In the genomic region with DNA sequence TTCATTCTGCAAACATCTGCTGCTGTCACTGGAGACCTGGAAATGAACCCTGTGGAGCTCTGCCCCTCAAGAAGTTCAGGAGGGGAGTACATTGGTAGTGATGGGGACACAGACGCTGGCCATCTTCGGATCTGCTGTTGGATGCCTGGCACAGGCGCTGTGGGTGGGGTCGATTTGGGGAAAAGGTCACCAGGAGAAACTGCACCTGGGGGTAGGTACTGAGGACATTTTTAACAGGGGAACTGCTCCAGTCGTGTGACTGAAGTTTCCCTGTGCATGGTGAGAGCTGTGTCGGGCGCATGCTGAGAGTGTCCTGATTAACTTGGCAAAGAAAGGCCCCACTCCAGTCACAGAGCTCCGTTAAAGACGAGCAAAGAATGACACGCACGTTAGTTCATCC, we compare ENCODE assay signal across 28 cellular contexts. TPM values are rescaled to one million over a fixed set of nuclear protein-coding genes. Genes with fewer than 3 reads are reported as not detected.
"Had no signal": no experiment of that assay in that cellular context is flagged by ENCODE, and none has a peak within 500 bp of the region (broad histone marks: within the 10 kb centered on the region; RNA-seq: fewer than 3 reads in every experiment).

No MANE protein-coding gene starts in this region.

- H3K9me3 ChIP-seq: esophagus muscularis mucosa, gastrocnemius medialis, neutrophil, testis, tibial nerve had no signal

- H3K4me3 ChIP-seq: esophagus muscularis mucosa, gastrocnemius medialis, lung, testis, tibial nerve had no signal

- H3K36me3 ChIP-seq: esophagus muscularis mucosa, gastrocnemius medialis, neutrophil, tibial nerve had no signal

- H3K27ac Mint-ChIP-seq: dendritic cell treated with granulocyte-macrophage colony-stimulating factor and Interleukin-4, amounts not matched to agents 40 ng/mL and 50 ng/mL, for 4 days; effector memory CD8-positive, alpha-beta T cell; immature natural killer cell; naive B cell; nephron; stimulated activated naive B cell treated with anti-CD40 and anti-IgM and Interleukin-4, amounts not matched to agents 10 μg/mL and 1 μg/mL and 100 μg/mL, for 72 hours; stimulated activated naive CD8-positive, alpha-beta T cell treated with anti-CD3 and anti-CD28 coated beads, Interleukin-15, amount 100 ng/mL, for 72 hours had no signal

- H3K27me3 ChIP-seq: gastrocnemius medialis, testis, tibial nerve had no signal

- H3K4me3 Mint-ChIP-seq: central memory CD8-positive, alpha-beta T cell; dendritic cell treated with granulocyte-macrophage colony-stimulating factor and Interleukin-4, amounts not matched to agents 40 ng/mL and 50 ng/mL, for 4 days; effector memory CD8-positive, alpha-beta T cell; immature natural killer cell; naive B cell; nephron; stimulated activated naive B cell treated with anti-CD40 and anti-IgM and Interleukin-4, amounts not matched to agents 10 μg/mL and 1 μg/mL and 100 μg/mL, for 72 hours; stimulated activated naive CD8-positive, alpha-beta T cell treated with anti-CD3 and anti-CD28 coated beads, Interleukin-15, amount 100 ng/mL, for 72 hours had no signal

- H3K36me3 Mint-ChIP-seq: immature natural killer cell; naive B cell; stimulated activated naive B cell treated with anti-CD40 and anti-IgM and Interleukin-4, amounts not matched to agents 10 μg/mL and 1 μg/mL and 100 μg/mL, for 72 hours had no signal

- H3K9me3 Mint-ChIP-seq: central memory CD8-positive, alpha-beta T cell; dendritic cell treated with granulocyte-macrophage colony-stimulating factor and Interleukin-4, amounts not matched to agents 40 ng/mL and 50 ng/mL, for 4 days; effector memory CD8-positive, alpha-beta T cell; immature natural killer cell; naive B cell; nephron; stimulated activated naive B cell treated with anti-CD40 and anti-IgM and Interleukin-4, amounts not matched to agents 10 μg/mL and 1 μg/mL and 100 μg/mL, for 72 hours; stimulated activated naive CD8-positive, alpha-beta T cell treated with anti-CD3 and anti-CD28 coated beads, Interleukin-15, amount 100 ng/mL, for 72 hours had no signal

- H3K4me1 ChIP-seq: esophagus muscularis mucosa had no signal

- H3K27me3 Mint-ChIP-seq: central memory CD8-positive, alpha-beta T cell; stimulated activated naive CD8-positive, alpha-beta T cell treated with anti-CD3 and anti-CD28 coated beads, Interleukin-15, amount 100 ng/mL, for 72 hours had no signal

- H3K27ac ChIP-seq: epithelial cell of prostate, esophagus muscularis mucosa, gastrocnemius medialis, neutrophil, testis, tibial nerve had no signal

- DNase-seq: effector memory CD8-positive, alpha-beta T cell; gastrocnemius medialis; immature natural killer cell; left colon; left ventricle myocardium superior; mesenchymal stem cell; midbrain; naive B cell; right cardiac atrium; stimulated activated CD4-positive, alpha-beta T cell treated with anti-CD3 and anti-CD28 coated beads, Interleukin-2, amount 100 ng/mL, for 24 hours; stimulated activated CD4-positive, alpha-beta T cell treated with anti-CD3 and anti-CD28 coated beads, Interleukin-4, amount 100 ng/mL, for 4 hours; stimulated activated naive B cell treated with anti-CD40 and anti-IgM and Interleukin-4, amounts not matched to agents 10 μg/mL and 1 μg/mL and 100 μg/mL, for 72 hours; stimulated activated naive CD8-positive, alpha-beta T cell treated with anti-CD3 and anti-CD28 coated beads, Interleukin-15, amount 100 ng/mL, for 72 hours; testis had no signal

- ATAC-seq: effector memory CD8-positive, alpha-beta T cell; gastrocnemius medialis; left colon; right cardiac atrium; stimulated activated naive CD8-positive, alpha-beta T cell treated with anti-CD3 and anti-CD28 coated beads, Interleukin-15, amount 100 ng/mL, for 72 hours had no signal

- H3K4me1 Mint-ChIP-seq: central memory CD8-positive, alpha-beta T cell; immature natural killer cell; naive B cell; nephron; stimulated activated naive B cell treated with anti-CD40 and anti-IgM and Interleukin-4, amounts not matched to agents 10 μg/mL and 1 μg/mL and 100 μg/mL, for 72 hours; stimulated activated naive CD8-positive, alpha-beta T cell treated with anti-CD3 and anti-CD28 coated beads, Interleukin-15, amount 100 ng/mL, for 72 hours had no signal

RNA-seq across cellular contexts. Expression of a gene that starts 3.4 kb away (rescaled TPM):
- total RNA-seq: esophagus muscularis mucosa, fibroblast of villous mesenchyme, left colon, left ventricle myocardium superior, osteocyte, right cardiac atrium, skeletal muscle tissue, subcutaneous adipose tissue, tibial nerve, ureter had no signal
- polyA plus RNA-seq: immature natural killer cell, keratinocyte, right cardiac atrium had no signal

RNA-seq across cellular contexts. Expression of a gene that starts 9.8 kb away (rescaled TPM):
- total RNA-seq: fibroblast of villous mesenchyme, osteocyte, skeletal muscle tissue, ureter had no signal
- polyA plus RNA-seq: keratinocyte had no signal

RNA-seq across cellular contexts. Expression of a gene that starts 44.6 kb away (rescaled TPM):
- total RNA-seq: esophagus muscularis mucosa, fibroblast of villous mesenchyme, gastrocnemius medialis, left colon, left ventricle myocardium superior, osteocyte, right cardiac atrium, subcutaneous adipose tissue, tibial nerve, ureter had no signal
- polyA plus RNA-seq: immature natural killer cell, keratinocyte, lung, right cardiac atrium had no signal
